31 cellular contexts compared by ENCODE assay signal in the genomic region with DNA sequence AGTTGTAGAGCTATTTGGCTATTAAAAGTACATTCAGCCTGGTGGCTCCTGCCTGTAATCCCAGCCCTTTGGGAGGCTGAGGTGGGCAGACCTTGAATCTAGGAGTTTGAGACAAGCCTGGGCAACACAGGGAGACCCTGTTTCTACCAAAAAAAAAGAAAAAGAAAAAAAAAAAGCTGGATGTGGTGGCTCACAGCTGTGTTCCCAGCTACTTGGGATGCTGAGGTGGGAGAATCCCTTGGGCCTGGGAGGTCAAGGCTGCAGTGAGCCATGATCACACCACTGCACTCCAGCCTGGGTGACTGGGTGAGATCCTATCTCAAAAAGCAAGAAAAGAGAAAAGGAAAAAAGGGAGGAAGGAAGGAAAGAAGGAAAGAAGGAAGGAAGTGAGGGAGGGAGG. TPM values are rescaled to one million over a fixed set of nuclear protein-coding genes. Genes with fewer than 3 reads are reported as not detected.
"Had no signal": no experiment of that assay in that cellular context is flagged by ENCODE, and none has a peak within 500 bp of the region (broad histone marks: within the 10 kb centered on the region; RNA-seq: fewer than 3 reads in every experiment).

No MANE protein-coding gene starts in this region.

- DNase-seq: activated B cell treated with CpG ODN at 0.5 μM for 24 hours; activated CD4-positive, alpha-beta T cell treated with anti-CD3 and anti-CD28 coated beads for 4 hours; activated CD4-positive, CD25-positive, alpha-beta regulatory T cell treated with anti-CD3 and anti-CD28 coated beads, Interleukin-2, amount 50 U/mL, for 72 hours; activated CD8-positive, alpha-beta memory T cell treated with anti-CD3 and anti-CD28 coated beads for 24 hours; activated CD8-positive, alpha-beta memory T cell treated with anti-CD3 and anti-CD28 coated beads, Interleukin-2, amount 50 U/mL, for 48 hours; activated effector memory CD4-positive, alpha-beta T cell treated with Interleukin-2 at 50 U/mL for 16 hours; activated naive CD8-positive, alpha-beta T cell treated with anti-CD3 and anti-CD28 coated beads, Interleukin-2, amount 50 U/mL, for 24 hours; activated T-cell treated with anti-CD3 and anti-CD28 coated beads, Interleukin-2, amount 50 U/mL, for 48 hours; anterior cingulate cortex; caudate nucleus; NCI-H1048; NCI-H1105 treated with DMSO at 0.1 percent for 48 hours; NCI-H1436 treated with DMSO at 0.1 percent for 48 hours; NCI-H1694 treated with DMSO at 0.1 percent for 48 hours; NCI-H2029; NCI-H345; NCI-H524 treated with DMSO at 0.1 percent for 48 hours; SHP77 treated with DMSO at 0.1 percent for 48 hours; SW 1271; T-helper 9 cell had no signal

- H3K4me3 ChIP-seq: K562 had no signal

- H3K27ac ChIP-seq: VCaP had no signal

- ATAC-seq: Panc1, SK-N-SH treated with all-trans-retinoic acid at 6 μM for 48 hours had no signal

RNA-seq across cellular contexts. Expression of a gene that starts 9.6 kb away (rescaled TPM):
- total RNA-seq: activated B cell treated with CpG ODN at 0.5 μM for 24 hours; activated CD4-positive, alpha-beta memory T cell treated with anti-CD3 and anti-CD28 coated beads, Interleukin-2, amount 10 ng/mL, durations not matched to agents 7 days and 5 days; activated CD8-positive, alpha-beta memory T cell treated with anti-CD3 and anti-CD28 coated beads, Interleukin-2, amount 10 ng/mL, durations not matched to agents 7 days and 5 days; bronchial epithelial cell; K562; MCF 10A; NCI-H460; OCI-LY7; SK-MEL-5 had no signal
- polyA plus RNA-seq: K562 had no signal

RNA-seq across cellular contexts. Expression of a gene that starts 30.7 kb away (rescaled TPM):
- total RNA-seq: activated B cell treated with CpG ODN at 0.5 μM for 24 hours; activated CD4-positive, alpha-beta memory T cell treated with anti-CD3 and anti-CD28 coated beads, Interleukin-2, amount 10 ng/mL, durations not matched to agents 7 days and 5 days; activated CD8-positive, alpha-beta memory T cell treated with anti-CD3 and anti-CD28 coated beads, Interleukin-2, amount 10 ng/mL, durations not matched to agents 7 days and 5 days; MCF 10A; OCI-LY7 had no signal
